Comparison of ENCODE assay signal across 12 cellular contexts in the genomic region with DNA sequence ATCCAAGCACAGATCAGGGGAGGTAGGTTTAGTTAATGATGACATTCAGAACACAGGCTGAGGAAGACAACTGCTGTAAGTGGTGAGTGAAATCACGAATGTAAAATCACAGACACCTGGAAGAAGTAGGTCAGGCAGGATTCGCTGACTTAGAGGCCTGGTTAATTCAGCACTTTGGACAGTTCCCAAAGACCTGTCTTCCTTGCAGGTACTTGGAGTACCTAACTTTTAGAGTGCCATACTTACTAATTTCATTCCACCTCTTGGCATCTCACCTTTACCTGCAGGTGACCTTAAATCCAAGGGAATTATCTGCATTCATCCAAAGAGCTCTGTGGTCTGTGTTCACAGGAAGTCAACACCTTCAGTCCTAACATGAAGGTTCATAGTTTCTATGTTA.
DNase-seq lines count a peak whose midpoint lies in the region; ATAC-seq, FAIRE-seq and TF ChIP-seq lines count a peak whose summit lies in the region.
"Had no signal": no experiment of that assay in that cellular context is flagged by ENCODE, and none has a peak within 500 bp of the region (broad histone marks: within the 10 kb centered on the region; RNA-seq: fewer than 3 reads in every experiment).

No MANE protein-coding gene starts in this region.

- no peak for TF ChIP-seq CTCF in kidney (IDR thresholded peaks at IDR 0.05; ENCODE audit: borderline replicate concordance, extremely low read depth, insufficient read depth)

- no peak overlapping the region for H3K4me3 ChIP-seq in Jurkat, Clone E6-1 (ENCODE audit: low read length)
- no peak overlapping the region for H3K4me3 ChIP-seq in kidney (ENCODE audit: low read length in 2 of 2)
- H3K4me3 ChIP-seq: right atrium auricular region had no signal

- ATAC-seq in HG02571 (IDR thresholded peaks at IDR 0.05; ENCODE audit: unreplicated experiment), result no peak
- ATAC-seq in HG03025 (IDR thresholded peaks at IDR 0.05; ENCODE audit: low FRiP score, unreplicated experiment), result no peak
- ATAC-seq: effector memory CD8-positive, alpha-beta T cell had no signal

- H3K9ac ChIP-seq in kidney (ENCODE audit: low read length in 2 of 2), result no peak overlapping the region

- intact Hi-C loops in kidney (cut with DNase I), result no loop called here

- H3K9me3 ChIP-seq in kidney (ENCODE audit: control insufficient read depth in 1 of 2, low read length in 2 of 2), result no peaks in the 10 kb centered on the region
- H3K9me3 ChIP-seq: right atrium auricular region had no signal

- no peak overlapping the region for H3K27ac ChIP-seq in kidney (ENCODE audit: low read depth in 2 of 2, low read length in 2 of 2)
- H3K27ac ChIP-seq: right atrium auricular region had no signal

- DNase-seq in EH (ENCODE audit: low read depth), result peak; percentile 40
- peak; percentile 26 for DNase-seq in Jurkat, Clone E6-1 (ENCODE audit: low read depth, low spot score)
- peak; percentile 23 for DNase-seq in amniotic epithelial cell (ENCODE audit: low read depth)
- peak; percentile 30 for DNase-seq in iPS DF 19.7 (ENCODE audit: low read depth, low spot score)
- no peak for DNase-seq in kidney
- no peak for DNase-seq in NOMO-1 (lab: John Stamatoyannopoulos, UW; ENCODE audit: unreplicated experiment in 2 of 2)
- DNase-seq: C1 segment of cervical spinal cord; effector memory CD8-positive, alpha-beta T cell; NCI-H2107 had no signal

- no peaks in the 10 kb centered on the region for H3K4me1 ChIP-seq in kidney (ENCODE audit: control insufficient read depth in 1 of 2, insufficient read depth in 1 of 2, low read depth in 1 of 2, low read length in 2 of 2)
- H3K4me1 ChIP-seq: right atrium auricular region had no signal

- no peaks in the 10 kb centered on the region for H3K36me3 ChIP-seq in kidney (ENCODE audit: control insufficient read depth in 1 of 2, insufficient read depth in 2 of 2, low read length in 2 of 2)
- H3K36me3 ChIP-seq: right atrium auricular region had no signal

- FAIRE-seq in kidney (lab: Jason Lieb, UNC), result no peak

Comparison
In these comparisons a context has a peak if more than half of its experiments do, and no peak if none do; other contexts are left out.
1. DNase-seq: peak in EH (single experiment), Jurkat, Clone E6-1 (single experiment), amniotic epithelial cell (single experiment) and iPS DF 19.7 (single experiment); none in kidney (single experiment) and NOMO-1 (0 of 2).